In genomic region chr2:99476629-99477028, GRCh38 we compare ENCODE assay signal across 1 cellular context.
TF ChIP-seq lines count a peak whose summit lies in the region.

No MANE protein-coding gene starts in this region.

TF ChIP-seq in HepG2, 621 proteins besides CTCF, POLR2A, EP300 and RAD21 (continued from another document):
- TF ChIP-seq BCLAF1 (IDR thresholded peaks at IDR 0.05) (no peak), GRHL1 (CRISPR knock-in tag; conservative IDR thresholded peaks at IDR 0.05) (no peak), MBNL3 (CRISPR knock-in tag; conservative IDR thresholded peaks at IDR 0.05) (no peak), ISL2 (CRISPR knock-in tag; IDR thresholded peaks at IDR 0.05) (no peak), AGO2 (optimal IDR thresholded peaks at IDR 0.05; ENCODE audit: low read depth, low read length) (no peak), TOE1 (CRISPR knock-in tag; IDR thresholded peaks at IDR 0.05) (no peak), RXRA (CRISPR knock-in tag; IDR thresholded peaks at IDR 0.05) (no peak), CAMTA2 (CRISPR knock-in tag; IDR thresholded peaks at IDR 0.05; ENCODE audit: borderline replicate concordance) (no peak), TOPORS (CRISPR knock-in tag; IDR thresholded peaks at IDR 0.05) (no peak), DZIP1 (CRISPR knock-in tag; IDR thresholded peaks at IDR 0.05) (no peak), TEF (CRISPR knock-in tag; IDR thresholded peaks at IDR 0.05) (no peak), RFX5 (IDR thresholded peaks at IDR 0.05; ENCODE audit: low read depth, low read length) (no peak)
